ENCODE assay signal across 8 cellular contexts in the genomic region with DNA sequence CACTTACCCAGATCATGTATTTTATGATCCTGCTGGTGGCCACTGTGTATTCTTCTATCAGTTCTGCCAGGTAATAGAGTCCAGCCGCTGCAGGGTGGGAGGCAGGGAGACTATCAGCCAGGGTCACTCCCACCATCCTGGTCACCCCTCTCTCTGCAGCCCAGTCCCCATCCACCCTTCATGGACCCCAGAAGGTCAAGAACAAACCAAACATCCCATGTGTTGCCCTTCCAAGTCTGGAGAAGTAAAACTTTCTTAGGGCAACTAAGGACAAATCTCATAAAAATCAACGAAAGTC. TPM values are rescaled to one million over a fixed set of nuclear protein-coding genes. Genes with fewer than 3 reads are reported as not detected.
DNase-seq lines count a peak whose midpoint lies in the region; ATAC-seq and TF ChIP-seq lines count a peak whose summit lies in the region.

No MANE protein-coding gene starts in this region.

- H3K27ac Mint-ChIP-seq in CD4-positive, alpha-beta memory T cell = peak overlapping the region; percentile 82 to 98 (median 95)

- H3K9me3 ChIP-seq in CD4-positive, alpha-beta memory T cell (ENCODE audit: control insufficient read depth in 1 of 2, low read length in 2 of 2) = no peaks in the 10 kb centered on the region
- H3K9me3 ChIP-seq in NT2/D1 (ENCODE audit: insufficient read depth, low read length) (no peaks in the 10 kb centered on the region), osteoblast (ENCODE audit: low read depth, low read length) (no peaks in the 10 kb centered on the region)

- peaks cover 40% of the 10 kb centered on the region for H3K79me2 ChIP-seq in osteoblast (ENCODE audit: insufficient read depth, low read length)

- no peaks in the 10 kb centered on the region for H3K9me3 Mint-ChIP-seq in CD4-positive, alpha-beta memory T cell

- peaks cover 23 to 40% (median 32%) of the 10 kb centered on the region in 4 donors for H3K4me1 Mint-ChIP-seq in CD4-positive, alpha-beta memory T cell

- TF ChIP-seq CTCF in epithelial cell of esophagus (IDR thresholded peaks at IDR 0.05; ENCODE audit: insufficient read depth, low read depth, low read length, missing control alignments) (no peak), osteoblast (IDR thresholded peaks at IDR 0.05; ENCODE audit: extremely low read depth, low read depth, low read length) (no peak)

- peaks cover 18 to 38% of the 10 kb centered on the region in 2 donors for H3K36me3 Mint-ChIP-seq in CD4-positive, alpha-beta memory T cell

- H3K4me3 Mint-ChIP-seq in CD4-positive, alpha-beta memory T cell = peak overlapping the region; percentile 90 to 99 (median 95)

- H3K27ac ChIP-seq in CD4-positive, alpha-beta memory T cell (ENCODE audit: low read depth, low read length) = peak overlapping the region; percentile 81
- H3K27ac ChIP-seq in osteoblast (ENCODE audit: low read depth, low read length) = peak overlapping the region; percentile 68

- H3K4me2 ChIP-seq in osteoblast (ENCODE audit: insufficient read depth, low read length) = peak overlapping the region; percentile 96

- no peaks in the 10 kb centered on the region for H3K27me3 Mint-ChIP-seq in CD4-positive, alpha-beta memory T cell

- ATAC-seq in HG03045 (IDR thresholded peaks at IDR 0.05; ENCODE audit: unreplicated experiment) = no peak
- ATAC-seq in GM18870 (IDR thresholded peaks at IDR 0.05; ENCODE audit: unreplicated experiment) = no peak

- intact Hi-C loops in CD4-positive, alpha-beta memory T cell (cut with micrococcal nuclease) = no loop called here

- DNase-seq in CD4-positive, alpha-beta memory T cell = no peak
- no peak for DNase-seq in NT2/D1 (ENCODE audit: low read depth, low spot score)
- no peak for DNase-seq in epithelial cell of esophagus (ENCODE audit: low read depth)
- no peak for DNase-seq in osteoblast (ENCODE audit: insufficient read length, low spot score, missing footprints)
- no peak for DNase-seq in anterior cingulate cortex (lab: John Stamatoyannopoulos, UW)
- no peak for DNase-seq in NCI-H187 (lab: John Stamatoyannopoulos, UW)

- H2AFZ ChIP-seq in osteoblast (ENCODE audit: low read length) = no peak overlapping the region

- H3K27me3 ChIP-seq in CD4-positive, alpha-beta memory T cell (ENCODE audit: insufficient read depth, low read length) = no peaks in the 10 kb centered on the region
- H3K27me3 ChIP-seq in NT2/D1 (ENCODE audit: insufficient read depth, insufficient read length) (no peaks in the 10 kb centered on the region), osteoblast (ENCODE audit: insufficient read depth, low read length) (no peaks in the 10 kb centered on the region)

- peaks cover 26% of the 10 kb centered on the region for H3K36me3 ChIP-seq in CD4-positive, alpha-beta memory T cell (ENCODE audit: insufficient read depth, low read length)
- peaks cover 35% of the 10 kb centered on the region for H3K36me3 ChIP-seq in NT2/D1 (ENCODE audit: insufficient read depth, insufficient read length, low read length)
- peaks cover 31% of the 10 kb centered on the region for H3K36me3 ChIP-seq in osteoblast (ENCODE audit: insufficient read depth, low read length)

- peaks cover 23% of the 10 kb centered on the region for H3K4me1 ChIP-seq in CD4-positive, alpha-beta memory T cell (ENCODE audit: insufficient read depth, low read length)
- H3K4me1 ChIP-seq in NT2/D1 (ENCODE audit: insufficient read depth, insufficient read length) = no peaks in the 10 kb centered on the region
- H3K4me1 ChIP-seq in osteoblast (ENCODE audit: insufficient read depth, low read length) = peaks cover 22% of the 10 kb centered on the region

- CTCF ChIA-PET in CD4-positive, alpha-beta memory T cell (lab: Charles Lee; ENCODE audit: partially characterized antibody) = interaction anchor here (1.4 to 2.3 kb wide), 3 partner anchors 8 to 28 kb away, joined by 3 to 11 read pairs (median 7); no protein-coding TSS in a partner anchor

- peak overlapping the region; percentile 65 to 87 for H3K4me3 ChIP-seq in CD4-positive, alpha-beta memory T cell (ENCODE audit: low read length in 2 of 2)
- H3K4me3 ChIP-seq in NT2/D1 (ENCODE audit: insufficient read length, low read depth) (peak overlapping the region; percentile 88), epithelial cell of esophagus (ENCODE audit: low read length) (peak overlapping the region; percentile 79), osteoblast (ENCODE audit: insufficient read depth, low read length) (peak overlapping the region; percentile 94)

- POLR2A ChIA-PET in CD4-positive, alpha-beta memory T cell (lab: Charles Lee; ENCODE audit: partially characterized antibody) = interaction anchor here (1.0 to 1.5 kb wide), 2 partner anchors 8 to 75 kb away, joined by 3 to 6 read pairs; a partner anchor contains a TSS

- peaks cover 21% of the 10 kb centered on the region for H4K20me1 ChIP-seq in osteoblast (ENCODE audit: insufficient read depth, low read length)

- H3K9ac ChIP-seq in NT2/D1 (ENCODE audit: insufficient read length, low read depth) = peak overlapping the region; percentile 96

RNA-seq across cellular contexts. Expression of a gene that starts 1.0 kb away (rescaled TPM):
- 10 to 100 TPM; 61.1 to 70.0 TPM for total RNA-seq in CD4-positive, alpha-beta memory T cell
- 10 to 100 TPM; 39.6 to 43.0 TPM for polyA plus RNA-seq in CD4-positive, alpha-beta memory T cell
- total RNA-seq in osteoblast = 30.0 and 36.8 TPM in 2 replicates

RNA-seq across cellular contexts. Expression of a gene that starts 15.2 kb away (rescaled TPM):
- under 1 TPM in 1 of 2 experiments, not detected in 1; 0.20 TPM for total RNA-seq in CD4-positive, alpha-beta memory T cell
- polyA plus RNA-seq in CD4-positive, alpha-beta memory T cell = not detected
- 0.88 and 1.1 TPM in 2 replicates for total RNA-seq in osteoblast

RNA-seq across cellular contexts. Expression of a gene that starts 57.9 kb away (rescaled TPM):
- not detected for total RNA-seq in CD4-positive, alpha-beta memory T cell
- polyA plus RNA-seq in CD4-positive, alpha-beta memory T cell = not detected
- total RNA-seq in osteoblast = 0.88 and 2.5 TPM in 2 replicates
